Comparison of ENCODE assay signal across 8 cellular contexts in genomic region chr17:7915611-7916382, GRCh38. TPM values are rescaled to one million over a fixed set of nuclear protein-coding genes. Genes with fewer than 3 reads are reported as not detected.
DNase-seq lines count a peak whose midpoint lies in the region; ATAC-seq and TF ChIP-seq lines count a peak whose summit lies in the region.

Gene RNF227, minus strand, starts transcription at chr17:7916289. Its CDS starts 94 bp downstream, at chr17:7916195.

- H3K27me3 Mint-ChIP-seq in HFFc6 (ENCODE audit: insufficient read depth): peaks cover 6% of the 10 kb centered on the region

- H3K4me2 ChIP-seq in SK-N-SH (peak within 1 kb of the TSS; percentile 90), osteoblast (ENCODE audit: insufficient read depth, low read length) (peak within 1 kb of the TSS; percentile 88)

- H4K20me1 ChIP-seq in SK-N-SH (ENCODE audit: insufficient read depth) (no peaks in the 10 kb centered on the region), osteoblast (ENCODE audit: insufficient read depth, low read length) (no peaks in the 10 kb centered on the region)

- intact Hi-C loops in testis (cut with DNase I; ENCODE audit: low total_unique reads): no loop called here

- peak; percentile 84 to 85 for ATAC-seq in activated naive CD4-positive, alpha-beta T cell treated with anti-CD3 and anti-CD28 coated beads, Interleukin-2, amount 50 U/mL, for 72 hours

- peak within 1 kb of the TSS; percentile 92 for H3K4me3 Mint-ChIP-seq in HFFc6

- 0 out of 2 replicates have a peak, but pooled peaks cover 3% of the 10 kb centered on the region for H3K4me1 ChIP-seq in ES-I3 (ENCODE audit: insufficient read depth, low read length)
- H3K4me1 ChIP-seq in SK-N-SH (ENCODE audit: control insufficient read depth in 1 of 2, insufficient read depth in 2 of 2, low read depth in 1 of 2, low read length in 1 of 2): peaks cover 14 to 18% of the 10 kb centered on the region in 2 experiments; a peak in 2 of 4 replicates
- H3K4me1 ChIP-seq in osteoblast (ENCODE audit: insufficient read depth, low read length): peaks cover 24% of the 10 kb centered on the region
- H3K4me1 ChIP-seq in testis: peaks cover 11% of the 10 kb centered on the region

- 2% methylated on average over 57 of the region's 100 CpGs for WGBS in SK-N-SH (ENCODE audit: low lambda C conversion rate)
- WGBS in testis, 2 donors: 0 to 2% methylated on average over 15 to 99 of the region's 100 CpGs

- peaks cover 38% of the 10 kb centered on the region for H3F3A ChIP-seq in SK-N-SH (replicated peaks; ENCODE audit: insufficient read depth)

- TF ChIP-seq EP300 in SK-N-SH (IDR thresholded peaks at IDR 0.05; ENCODE audit: borderline replicate concordance in 1 of 2, low read depth in 1 of 2, low read length in 1 of 2): no peak

- peaks cover 5% of the 10 kb centered on the region for H3K36me3 Mint-ChIP-seq in HFFc6 (ENCODE audit: low read depth)
- H3K36me3 Mint-ChIP-seq in activated naive CD4-positive, alpha-beta T cell treated with anti-CD3 and anti-CD28 coated beads, Interleukin-2, amount 50 U/mL, for 72 hours: peaks cover 12 to 18% of the 10 kb centered on the region in 2 donors

- no peaks in the 10 kb centered on the region; the same call in 1 of the 2 replicates for H3K36me3 ChIP-seq in ES-I3 (ENCODE audit: insufficient read depth, low read length)
- H3K36me3 ChIP-seq in SK-N-SH (replicated peaks in 1 of 2; ENCODE audit: control insufficient read depth in 1 of 2, insufficient read depth in 2 of 2, low read length in 1 of 2): peaks cover 3 to 15% of the 10 kb centered on the region in 2 experiments
- peaks cover 28% of the 10 kb centered on the region for H3K36me3 ChIP-seq in osteoblast (ENCODE audit: insufficient read depth, low read length)
- no peaks in the 10 kb centered on the region for H3K36me3 ChIP-seq in testis (ENCODE audit: low read depth, missing control alignments)

- H3K79me2 ChIP-seq in SK-N-SH (ENCODE audit: insufficient read depth) (no peaks in the 10 kb centered on the region), osteoblast (ENCODE audit: insufficient read depth, low read length) (no peaks in the 10 kb centered on the region)

- peak within 1 kb of the TSS; percentile 60 to 90 for H3K27ac ChIP-seq in SK-N-SH (ENCODE audit: low read depth in 2 of 2, low read length in 1 of 2)
- peak within 1 kb of the TSS; percentile 76 for H3K27ac ChIP-seq in osteoblast (ENCODE audit: low read depth, low read length)
- peak within 1 kb of the TSS; percentile 90 to 96 for H3K27ac ChIP-seq in testis

- peaks cover 32% of the 10 kb centered on the region for H3K4me1 Mint-ChIP-seq in HFFc6 (ENCODE audit: low read depth)

- H3K4me3 ChIP-seq in SK-N-SH (ENCODE audit: low read depth in 2 of 2, low read length in 1 of 2): peak within 1 kb of the TSS; percentile 57 to 62
- H3K4me3 ChIP-seq in osteoblast (ENCODE audit: insufficient read depth, low read length): peak within 1 kb of the TSS; percentile 79
- H3K4me3 ChIP-seq in testis: peak within 1 kb of the TSS; percentile 59 to 67

- H3K9me3 ChIP-seq in ES-I3 (ENCODE audit: control insufficient read depth, insufficient read depth, low read length) (no peaks in the 10 kb centered on the region), SK-N-SH (no peaks in the 10 kb centered on the region), osteoblast (ENCODE audit: low read depth, low read length) (no peaks in the 10 kb centered on the region), testis (no peaks in the 10 kb centered on the region)

- H3K27me3 ChIP-seq in SK-N-SH (ENCODE audit: insufficient read depth): no peaks in the 10 kb centered on the region
- H3K27me3 ChIP-seq in osteoblast (ENCODE audit: insufficient read depth, low read length): no peaks in the 10 kb centered on the region
- no peaks in the 10 kb centered on the region for H3K27me3 ChIP-seq in testis

- peak within 1 kb of the TSS; percentile 45; the same call in 1 of the 2 replicates for H3K9ac ChIP-seq in ES-I3 (ENCODE audit: low read depth, low read length)
- H3K9ac ChIP-seq in SK-N-SH: peak within 1 kb of the TSS; percentile 57

- peak within 1 kb of the TSS; percentile 83 for H2AFZ ChIP-seq in SK-N-SH (ENCODE audit: low read depth)
- peak within 1 kb of the TSS; percentile 74 for H2AFZ ChIP-seq in osteoblast (ENCODE audit: low read length)

- peak; percentile 97 for DNase-seq in HFFc6
- peak; percentile 94 for DNase-seq in NCI-H1092 (lab: John Stamatoyannopoulos, UW)
- DNase-seq in SK-N-SH: peak; percentile 93
- DNase-seq in activated naive CD4-positive, alpha-beta T cell treated with anti-CD3 and anti-CD28 coated beads, Interleukin-2, amount 50 U/mL, for 72 hours (ENCODE audit: low spot score in 2 of 2): peak; percentile 85 to 92
- DNase-seq in glomerular visceral epithelial cell (ENCODE audit: extremely low spot score): peak; percentile 95
- DNase-seq in osteoblast (ENCODE audit: insufficient read length, low spot score, missing footprints): peak; percentile 98
- peak; percentile 93 for DNase-seq in testis

- no peaks in the 10 kb centered on the region for H3K9me2 ChIP-seq in SK-N-SH

- TF ChIP-seq POLR2A in testis (IDR thresholded peaks at IDR 0.05): no peak

- H3K9me3 Mint-ChIP-seq in HFFc6: no peaks in the 10 kb centered on the region
- no peaks in the 10 kb centered on the region for H3K9me3 Mint-ChIP-seq in activated naive CD4-positive, alpha-beta T cell treated with anti-CD3 and anti-CD28 coated beads, Interleukin-2, amount 50 U/mL, for 72 hours

- peak; percentile 11; the same call in 1 of the 2 replicates for TF ChIP-seq RAD21 in SK-N-SH (IDR thresholded peaks at IDR 0.05; ENCODE audit: low read length)

- POLR2A ChIA-PET in SK-N-SH (lab: Yijun Ruan, JAX): interaction anchor here (0.7 to 1.9 kb wide), 8 partner anchors 11 to 140 kb away, joined by 3 to 8 read pairs (median 3); partner anchors contain the start of genes CNTROB, NAA38 and TRAPPC1

- CTCF ChIA-PET in SK-N-SH (lab: Yijun Ruan, JAX): interaction anchor here (0.6 to 5.7 kb wide), 21 partner anchors 13 to 781 kb away, joined by 3 to 65 read pairs (median 4); partner anchors contain the start of genes ALOX15B, CHD3, CNTROB and KCNAB3

- peak within 1 kb of the TSS; percentile 96 for H3K27ac Mint-ChIP-seq in HFFc6
- H3K27ac Mint-ChIP-seq in activated naive CD4-positive, alpha-beta T cell treated with anti-CD3 and anti-CD28 coated beads, Interleukin-2, amount 50 U/mL, for 72 hours: peak within 1 kb of the TSS; percentile 88 to 91

- TF ChIP-seq CTCF in HFFc6 (IDR thresholded peaks at IDR 0.05) (no peak; the same call in 1 of the 2 replicates), SK-N-SH (IDR thresholded peaks at IDR 0.05) (no peak), osteoblast (IDR thresholded peaks at IDR 0.05; ENCODE audit: extremely low read depth, low read depth, low read length) (no peak), testis (IDR thresholded peaks at IDR 0.05) (peak in 1 of 3 experiments; percentile 29)

TF ChIP-seq in SK-N-SH, 30 proteins besides CTCF, POLR2A, EP300 and RAD21 (continues in another document):
- TF ChIP-seq JUND (IDR thresholded peaks at IDR 0.05) (no peak), MAX (IDR thresholded peaks at IDR 0.05; ENCODE audit: low read depth) (peak; percentile 100), ZBTB33 (IDR thresholded peaks at IDR 0.05; ENCODE audit: borderline replicate concordance, low read depth) (no peak), TCF12 (IDR thresholded peaks at IDR 0.05) (no peak), GABPA (IDR thresholded peaks at IDR 0.05; ENCODE audit: low read depth) (no peak), RFX5 (IDR thresholded peaks at IDR 0.05; ENCODE audit: low read length) (no peak), TAF1 (IDR thresholded peaks at IDR 0.05; ENCODE audit: borderline replicate concordance, low read depth, low read length) (no peak), USF2 (IDR thresholded peaks at IDR 0.05; ENCODE audit: borderline replicate concordance, low read depth, low read length) (peak; percentile 84), USF1 (IDR thresholded peaks at IDR 0.05; ENCODE audit: borderline replicate concordance, low read depth) (peak; percentile 94)

RNA-seq across cellular contexts. Expression of gene RNF227, which starts in this region (rescaled TPM):
- 1 to 10 TPM; 2.2 to 3.6 (median 3.1) TPM for total RNA-seq in HFFc6 (2021; fragmentation: NEBNext Ultra II Directional; extraction: Animal tissue kit (Norgen Biotek cat#: 25700))
- polyA plus RNA-seq in SK-N-SH (2012; rRNA removed): 7.4 and 9.0 TPM in 2 replicates
- 6.0 and 10.3 TPM in 2 replicates for polyA plus RNA-seq in SK-N-SH (2012; cell fraction: cytosol; rRNA removed)
- polyA plus RNA-seq in SK-N-SH (2012; cell fraction: nucleus; rRNA removed): 10.3 and 20.5 TPM in 2 replicates
- total RNA-seq in activated naive CD4-positive, alpha-beta T cell treated with anti-CD3 and anti-CD28 coated beads, Interleukin-2, amount 50 U/mL, for 72 hours: 1 to 10 TPM; 4.8 to 5.3 TPM
- 2.4 and 3.6 TPM in 2 replicates for total RNA-seq in osteoblast
- 10 to 100 TPM; 16.2 to 27.9 TPM for total RNA-seq in testis
- 6.5 TPM for polyA plus RNA-seq in testis (ENCODE audit: insufficient read depth, low read depth, low replicate concordance)

Comparison
In these comparisons a context has a peak if more than half of its experiments do, and no peak if none do; other contexts are left out.
1. Peak in every context shown above with its lines: DNase-seq, ATAC-seq, H3K4me3 ChIP-seq and H3K27ac ChIP-seq.